In the genomic region with DNA sequence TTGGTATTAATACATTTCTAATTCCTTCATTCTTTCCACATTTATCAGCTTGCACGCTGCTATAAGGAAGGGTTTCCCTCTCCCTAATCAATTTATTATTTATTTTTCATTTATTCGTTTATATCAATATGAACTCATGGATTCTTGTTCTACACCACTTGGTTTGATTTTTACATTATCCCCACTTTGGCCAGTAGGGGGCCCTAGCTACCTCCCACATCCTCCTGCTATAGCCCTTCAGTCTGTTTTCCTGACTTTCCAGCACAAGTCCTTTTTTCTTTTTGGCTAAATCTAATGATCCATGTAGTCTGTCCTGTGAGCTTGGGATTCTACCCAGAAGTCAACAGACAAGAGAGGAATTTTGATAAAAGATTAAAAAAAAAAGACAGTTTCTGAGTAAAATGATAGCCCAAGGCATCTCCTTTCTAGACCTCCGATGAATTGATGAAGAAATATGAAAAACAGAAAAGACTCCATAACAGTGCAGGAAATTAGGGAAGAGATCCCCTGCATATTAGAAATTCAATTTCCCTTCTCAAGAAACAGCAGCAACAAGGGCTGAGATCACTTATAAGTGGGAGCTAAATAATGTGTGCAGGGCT, we compare ENCODE assay signal across 8 cellular contexts. TPM values are rescaled to one million over a fixed set of nuclear protein-coding genes. Genes with fewer than 3 reads are reported as not detected.
A peak's percentile ranks its signal among the peaks of the same experiment; 100 is the strongest.
DNase-seq lines count a peak whose midpoint lies in the region; ATAC-seq, FAIRE-seq and TF ChIP-seq lines count a peak whose summit lies in the region.

No MANE protein-coding gene starts in this region.

- no peak for FAIRE-seq in astrocyte (lab: Jason Lieb, UNC)

- no peaks in the 10 kb centered on the region for H3K36me3 Mint-ChIP-seq in astrocyte (ENCODE audit: low read depth, unreplicated experiment)
- H3K36me3 Mint-ChIP-seq in activated T-helper 2 cell treated with anti-CD3 and anti-CD28 coated beads, Interferon-gamma antibody, Interleukin-2, Interleukin-4, amounts not matched to agents 10 μg/mL and 5 μg/mL and 100 μg/mL, durations not matched to agents 14 hours and 24 hours and 36 hours (ENCODE audit: low read depth) = no peaks in the 10 kb centered on the region

- no peaks in the 10 kb centered on the region for H4K20me1 ChIP-seq in astrocyte (ENCODE audit: insufficient read depth, low read length)

- H3K4me3 Mint-ChIP-seq in astrocyte (ENCODE audit: unreplicated experiment) = no peak overlapping the region
- no peak overlapping the region for H3K4me3 Mint-ChIP-seq in activated T-helper 2 cell treated with anti-CD3 and anti-CD28 coated beads, Interferon-gamma antibody, Interleukin-2, Interleukin-4, amounts not matched to agents 10 μg/mL and 5 μg/mL and 100 μg/mL, durations not matched to agents 14 hours and 24 hours and 36 hours (ENCODE audit: low read depth)

- 37 to 41% methylated on average over 3 of the region's 3 CpGs for WGBS in upper lobe of left lung, 2 donors

- H3K4me2 ChIP-seq in astrocyte (ENCODE audit: low read length) = no peak overlapping the region

- intact Hi-C loops in activated T-helper 2 cell treated with anti-CD3 and anti-CD28 coated beads, Interferon-gamma antibody, Interleukin-2, Interleukin-4, amounts not matched to agents 10 μg/mL and 5 μg/mL and 100 μg/mL, durations not matched to agents 14 hours and 24 hours and 36 hours (cut with micrococcal nuclease) = loop anchor here (5.0 kb wide), 1 partner anchor 50 kb away; no protein-coding TSS in a partner anchor

- TF ChIP-seq POLR2A in upper lobe of left lung (IDR thresholded peaks at IDR 0.05) = no peak

- H3K9me3 ChIP-seq in astrocyte (ENCODE audit: insufficient read depth, low read depth, low read length) (no peaks in the 10 kb centered on the region), upper lobe of left lung (no peaks in the 10 kb centered on the region)
- H3K9me3 ChIP-seq in effector memory CD4-positive, alpha-beta T cell (ENCODE audit: control insufficient read depth, low read length) = no peaks in the 10 kb centered on the region

- DNase-seq in stimulated activated CD4-positive, alpha-beta T cell treated with anti-CD3 and anti-CD28 coated beads, Interleukin-2, amount 100 ng/mL, for 24 hours = peak; percentile 9 to 32
- DNase-seq in stimulated activated CD4-positive, alpha-beta T cell treated with anti-CD3 and anti-CD28 coated beads, Interleukin-12 subunit alpha, Interleukin-12 subunit beta, amount 100 ng/mL, for 4 hours = no peak
- peak; percentile 8 for DNase-seq in astrocyte (ENCODE audit: low read depth)
- DNase-seq in kidney glomerular epithelial cell (lab: John Stamatoyannopoulos, UW) = peak; percentile 63
- DNase-seq in upper lobe of left lung = peak in 1 of 2 donors; percentile 34
- DNase-seq in effector memory CD4-positive, alpha-beta T cell = no peak
- DNase-seq in activated T-helper 2 cell treated with anti-CD3 and anti-CD28 coated beads, Interferon-gamma antibody, Interleukin-2, Interleukin-4, amounts not matched to agents 10 μg/mL and 5 μg/mL and 100 μg/mL, durations not matched to agents 14 hours and 24 hours and 36 hours (ENCODE audit: low spot score) = no peak

- ATAC-seq in upper lobe of left lung (ENCODE audit: low FRiP score in 2 of 2) = peak in 1 of 2 donors; percentile 64

- peaks cover 5% of the 10 kb centered on the region for H3K4me1 Mint-ChIP-seq in astrocyte (ENCODE audit: low read depth, unreplicated experiment)
- H3K4me1 Mint-ChIP-seq in activated T-helper 2 cell treated with anti-CD3 and anti-CD28 coated beads, Interferon-gamma antibody, Interleukin-2, Interleukin-4, amounts not matched to agents 10 μg/mL and 5 μg/mL and 100 μg/mL, durations not matched to agents 14 hours and 24 hours and 36 hours (ENCODE audit: low read depth) = peaks cover 8% of the 10 kb centered on the region

- H3K79me2 ChIP-seq in astrocyte (ENCODE audit: insufficient read depth, low read length) = no peaks in the 10 kb centered on the region

- H3K4me3 ChIP-seq in astrocyte (ENCODE audit: insufficient read depth, low read depth, low read length) = no peak overlapping the region
- no peak overlapping the region for H3K4me3 ChIP-seq in upper lobe of left lung
- no peak overlapping the region for H3K4me3 ChIP-seq in effector memory CD4-positive, alpha-beta T cell (ENCODE audit: insufficient read depth, low read depth, low read length, poor library complexity, severe bottlenecking)

- TF ChIP-seq CTCF in LNCAP (IDR thresholded peaks at IDR 0.05) (peak; percentile 85), astrocyte (IDR thresholded peaks at IDR 0.05; ENCODE audit: insufficient read depth, low read depth, low read length) (peak; percentile 86), upper lobe of left lung (IDR thresholded peaks at IDR 0.05) (peak; percentile 49 to 87 (median 59))

- H2AFZ ChIP-seq in astrocyte (ENCODE audit: low read depth, low read length) = no peak overlapping the region

- peaks cover 2% of the 10 kb centered on the region for H3K27me3 Mint-ChIP-seq in astrocyte (ENCODE audit: low read depth, unreplicated experiment)
- peaks cover 13% of the 10 kb centered on the region for H3K27me3 Mint-ChIP-seq in activated T-helper 2 cell treated with anti-CD3 and anti-CD28 coated beads, Interferon-gamma antibody, Interleukin-2, Interleukin-4, amounts not matched to agents 10 μg/mL and 5 μg/mL and 100 μg/mL, durations not matched to agents 14 hours and 24 hours and 36 hours (ENCODE audit: low read depth)

- H3K27ac ChIP-seq in astrocyte (ENCODE audit: low read depth, low read length) = no peak overlapping the region
- peak overlapping the region in 3 of 4 donors; percentile 26 to 83 (median 55) for H3K27ac ChIP-seq in upper lobe of left lung
- no peak overlapping the region for H3K27ac ChIP-seq in effector memory CD4-positive, alpha-beta T cell (ENCODE audit: insufficient read depth, low read length, poor library complexity, severe bottlenecking)

- H3K9ac ChIP-seq in astrocyte (ENCODE audit: low read length) = no peak overlapping the region

- TF ChIP-seq EP300 in upper lobe of left lung (IDR thresholded peaks at IDR 0.05) = no peak

- no peaks in the 10 kb centered on the region for H3K9me3 Mint-ChIP-seq in astrocyte (ENCODE audit: unreplicated experiment)
- no peaks in the 10 kb centered on the region for H3K9me3 Mint-ChIP-seq in activated T-helper 2 cell treated with anti-CD3 and anti-CD28 coated beads, Interferon-gamma antibody, Interleukin-2, Interleukin-4, amounts not matched to agents 10 μg/mL and 5 μg/mL and 100 μg/mL, durations not matched to agents 14 hours and 24 hours and 36 hours

- H3K36me3 ChIP-seq in astrocyte (ENCODE audit: insufficient read depth, low read length) (no peaks in the 10 kb centered on the region), upper lobe of left lung (no peaks in the 10 kb centered on the region)
- no peaks in the 10 kb centered on the region for H3K36me3 ChIP-seq in effector memory CD4-positive, alpha-beta T cell (ENCODE audit: control insufficient read depth, insufficient read depth, low read length)

- peaks cover 9% of the 10 kb centered on the region for H3K4me1 ChIP-seq in astrocyte (ENCODE audit: insufficient read depth, low read length)
- H3K4me1 ChIP-seq in upper lobe of left lung = peaks cover 15 to 28% (median 25%) of the 10 kb centered on the region in 4 donors
- H3K4me1 ChIP-seq in effector memory CD4-positive, alpha-beta T cell (ENCODE audit: control insufficient read depth, insufficient read depth, low read length, poor library complexity, severe bottlenecking) = peaks cover 5% of the 10 kb centered on the region

- no peak overlapping the region for H3K27ac Mint-ChIP-seq in astrocyte (ENCODE audit: unreplicated experiment)
- H3K27ac Mint-ChIP-seq in activated T-helper 2 cell treated with anti-CD3 and anti-CD28 coated beads, Interferon-gamma antibody, Interleukin-2, Interleukin-4, amounts not matched to agents 10 μg/mL and 5 μg/mL and 100 μg/mL, durations not matched to agents 14 hours and 24 hours and 36 hours = no peak overlapping the region

- peaks cover 6% of the 10 kb centered on the region for H3K27me3 ChIP-seq in astrocyte (ENCODE audit: insufficient read depth, low read length)
- H3K27me3 ChIP-seq in upper lobe of left lung = no peaks in the 10 kb centered on the region
- H3K27me3 ChIP-seq in effector memory CD4-positive, alpha-beta T cell (replicated peaks; ENCODE audit: control insufficient read depth, insufficient read depth, low read length, poor library complexity, severe bottlenecking) = no peaks in the 10 kb centered on the region

RNA-seq across cellular contexts. Expression of gene LYZL2, which starts 47.7 kb away (rescaled TPM):
- not detected in 2 replicates for total RNA-seq in astrocyte
- total RNA-seq in upper lobe of left lung = not detected
- not detected in 2 replicates for total RNA-seq in activated T-helper 2 cell treated with anti-CD3 and anti-CD28 coated beads, Interferon-gamma antibody, Interleukin-2, Interleukin-4, amounts not matched to agents 10 μg/mL and 5 μg/mL and 100 μg/mL, durations not matched to agents 14 hours and 24 hours and 36 hours

Comparison
In these comparisons a context has a peak if more than half of its experiments do, and no peak if none do; other contexts are left out.
1. DNase-seq: peak in stimulated activated CD4-positive, alpha-beta T cell treated with anti-CD3 and anti-CD28 coated beads, Interleukin-2, amount 100 ng/mL, for 24 hours (2 of 2), astrocyte (single experiment) and kidney glomerular epithelial cell (single experiment); none in stimulated activated CD4-positive, alpha-beta T cell treated with anti-CD3 and anti-CD28 coated beads, Interleukin-12 subunit alpha, Interleukin-12 subunit beta, amount 100 ng/mL, for 4 hours (single experiment), effector memory CD4-positive, alpha-beta T cell (0 of 3) and activated T-helper 2 cell treated with anti-CD3 and anti-CD28 coated beads, Interferon-gamma antibody, Interleukin-2, Interleukin-4, amounts not matched to agents 10 μg/mL and 5 μg/mL and 100 μg/mL, durations not matched to agents 14 hours and 24 hours and 36 hours (single experiment).
2. H3K27ac ChIP-seq: peak in upper lobe of left lung (3 of 4); none in astrocyte (single experiment) and effector memory CD4-positive, alpha-beta T cell (single experiment).
3. Peak in every context shown above with its lines, with median percentiles within 50 percentile points of each other: CTCF ChIP-seq.